Comparison of ENCODE assay signal across 26 cellular contexts in the genomic region with DNA sequence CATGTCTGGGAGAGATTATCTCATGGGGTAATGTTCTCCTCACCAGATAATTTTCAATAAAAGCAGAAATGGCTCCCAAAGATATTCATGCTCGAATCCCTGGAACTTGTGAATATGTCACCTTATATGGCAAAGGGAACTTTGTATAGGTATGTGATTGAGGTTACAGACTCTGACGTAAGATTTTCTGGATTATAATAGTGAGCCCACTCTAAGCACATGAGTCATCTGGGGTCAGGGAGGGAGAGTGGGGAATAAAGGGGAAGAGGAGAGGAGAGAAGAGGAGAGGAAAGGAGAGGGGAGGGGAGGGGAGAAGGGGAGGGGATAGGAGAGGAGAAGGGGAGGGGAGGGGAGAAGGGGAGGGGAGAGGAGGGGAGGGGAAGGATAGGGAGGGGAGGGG.
"Had no signal": no experiment of that assay in that cellular context is flagged by ENCODE, and none has a peak within 500 bp of the region (broad histone marks: within the 10 kb centered on the region; RNA-seq: fewer than 3 reads in every experiment).

No MANE protein-coding gene starts in this region.

- H3K4me1 Mint-ChIP-seq: stimulated activated effector memory CD8-positive, alpha-beta T cell treated with anti-CD3 and anti-CD28 coated beads, Interleukin-12 subunit alpha, Interleukin-12 subunit beta, amount 100 ng/mL, for 72 hours had no signal

- FAIRE-seq: endothelial cell of umbilical vein, frontal cortex, islet of Langerhans, small intestine had no signal

- H3K27ac Mint-ChIP-seq: activated naive CD8-positive, alpha-beta T cell; activated T-cell treated with anti-CD3 and anti-CD28 coated beads, Interleukin-2, amount 50 U/mL, for 72 hours; natural killer cell treated with Interleukin-12 subunit alpha and Interleukin-12 subunit beta and Interleukin-15 and Interleukin-18, amount 100 ng/mL, for 72 hours; stimulated activated effector memory CD8-positive, alpha-beta T cell treated with anti-CD3 and anti-CD28 coated beads, Interleukin-12 subunit alpha, Interleukin-12 subunit beta, amount 100 ng/mL, for 72 hours had no signal

- H3K4me3 Mint-ChIP-seq: activated naive CD8-positive, alpha-beta T cell; activated T-cell treated with anti-CD3 and anti-CD28 coated beads, Interleukin-2, amount 50 U/mL, for 72 hours; natural killer cell treated with Interleukin-12 subunit alpha and Interleukin-12 subunit beta and Interleukin-15 and Interleukin-18, amount 100 ng/mL, for 72 hours; stimulated activated effector memory CD8-positive, alpha-beta T cell treated with anti-CD3 and anti-CD28 coated beads, Interleukin-12 subunit alpha, Interleukin-12 subunit beta, amount 100 ng/mL, for 72 hours had no signal

- H3K4me3 ChIP-seq: left lung, lung, mucosa of descending colon, sigmoid colon, stomach, thyroid gland, upper lobe of left lung had no signal

- H3K36me3 Mint-ChIP-seq: activated naive CD8-positive, alpha-beta T cell; stimulated activated effector memory CD8-positive, alpha-beta T cell treated with anti-CD3 and anti-CD28 coated beads, Interleukin-12 subunit alpha, Interleukin-12 subunit beta, amount 100 ng/mL, for 72 hours had no signal

- DNase-seq: activated CD4-positive, alpha-beta T cell treated with anti-CD3 and anti-CD28 coated beads for 4 hours; activated CD4-positive, alpha-beta T cell treated with anti-CD3 and anti-CD28 coated beads, Interleukin-2, amount 50 U/mL, for 4 hours; activated effector memory CD4-positive, alpha-beta T cell treated with Interleukin-2 at 50 U/mL for 16 hours; activated naive CD4-positive, alpha-beta T cell treated with Interleukin-2 at 50 U/mL for 16 hours; activated T-cell treated with anti-CD3 and anti-CD28 coated beads for 4 hours; activated T-cell treated with anti-CD3 and anti-CD28 coated beads, Interleukin-2, amount 50 U/mL, for 72 hours; aorta; caudate nucleus; cortex of kidney; glutamatergic neuron; left lung; mesendoderm; mucosa of descending colon; sigmoid colon; small intestine; stimulated activated CD4-positive, alpha-beta T cell treated with anti-CD3 and anti-CD28 coated beads, Interleukin-4, amount 100 ng/mL, for 24 hours; stomach; thyroid gland; upper lobe of left lung had no signal

- H3K27me3 Mint-ChIP-seq: activated naive CD8-positive, alpha-beta T cell; natural killer cell treated with Interleukin-12 subunit alpha and Interleukin-12 subunit beta and Interleukin-15 and Interleukin-18, amount 100 ng/mL, for 72 hours had no signal
